In the genomic region with DNA sequence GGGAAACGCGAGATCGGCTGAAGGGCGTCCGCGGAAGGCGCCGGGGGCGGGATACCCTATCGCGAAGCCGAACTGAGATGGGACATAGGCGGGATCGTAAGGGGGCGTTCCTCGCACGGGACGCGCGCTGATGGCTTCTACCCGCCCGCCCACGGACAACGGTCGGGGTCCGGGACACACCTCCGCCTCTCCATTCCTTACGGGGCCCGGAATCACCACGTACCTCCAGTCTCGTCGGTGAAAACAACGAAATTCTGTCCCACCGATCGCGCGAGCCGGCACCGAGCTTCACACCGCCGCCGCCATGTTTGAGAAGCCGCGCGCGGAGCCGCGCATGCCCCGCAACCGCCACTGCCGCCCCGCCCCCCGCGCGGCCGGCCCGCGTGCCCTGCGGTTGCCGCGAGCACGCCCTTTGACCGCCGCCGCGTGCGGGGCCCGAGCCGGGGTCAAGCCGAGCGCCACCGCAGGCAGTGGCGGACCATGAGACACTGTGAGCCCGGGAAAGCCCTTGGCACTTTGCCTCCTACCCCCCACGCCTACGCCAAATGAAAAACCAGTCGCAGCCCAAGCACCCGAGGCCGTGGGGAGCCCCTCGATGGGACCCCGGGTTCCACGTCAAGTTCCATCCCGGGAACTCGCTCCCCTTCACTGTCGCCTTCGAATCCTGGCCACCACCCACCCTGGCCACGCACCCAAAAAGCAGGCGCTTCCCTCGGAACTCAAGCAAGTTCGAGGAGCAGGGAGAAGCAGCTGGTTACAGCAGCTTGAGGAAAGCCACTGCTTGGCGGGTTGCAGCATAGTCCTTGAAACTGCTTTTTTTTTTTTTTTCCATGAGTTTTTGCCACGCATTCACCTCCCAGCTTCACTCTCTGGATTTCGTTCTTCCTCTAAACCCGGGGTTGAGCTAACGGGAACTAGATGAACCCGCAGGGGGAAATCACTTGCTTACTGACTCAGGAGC, we compare ENCODE assay signal across 1 cellular context.
A peak's percentile ranks its signal among the peaks of the same experiment; 100 is the strongest.
TF ChIP-seq lines count a peak whose summit lies in the region.

A gene (minus strand): TSS at position 320 of the 961 bp plus-strand sequence. CDS start 20,617 bp downstream, outside the sequence.

TF ChIP-seq in HepG2, 621 proteins besides CTCF, POLR2A, EP300 and RAD21 (continued from another document and continues in another):
- TF ChIP-seq ZNF251 (CRISPR knock-in tag; IDR thresholded peaks at IDR 0.05) (no peak), SRSF1 (optimal IDR thresholded peaks at IDR 0.05; ENCODE audit: low read depth, low read length) (no peak), BORCS8-MEF2B (CRISPR knock-in tag; IDR thresholded peaks at IDR 0.05) (peak; percentile 35; the same call in 1 of the 2 replicates), TBX3 (IDR thresholded peaks at IDR 0.05; ENCODE audit: borderline replicate concordance) (no peak), GPN1 (CRISPR knock-in tag; IDR thresholded peaks at IDR 0.05; ENCODE audit: borderline replicate concordance) (no peak), KDM5B (CRISPR knock-in tag; IDR thresholded peaks at IDR 0.05; ENCODE audit: borderline replicate concordance) (peak; percentile 28; the same call in 1 of the 2 replicates), TMF1 (CRISPR knock-in tag; IDR thresholded peaks at IDR 0.05; ENCODE audit: low read depth) (peak; percentile 84; the same call in 1 of the 2 replicates), TAF1 (CRISPR knock-in tag; IDR thresholded peaks at IDR 0.05) (peak; percentile 52; the same call in 1 of the 2 replicates), HNF4G (IDR thresholded peaks at IDR 0.05; ENCODE audit: borderline replicate concordance, low read depth, low read length) (peak; percentile 45; the same call in 1 of the 2 replicates), HNF4G (CRISPR knock-in tag; IDR thresholded peaks at IDR 0.05; ENCODE audit: borderline replicate concordance, low read depth) (0 out of 2 replicates have a peak, but pooled peaks have one; percentile 30), ZNF530 (CRISPR knock-in tag; IDR thresholded peaks at IDR 0.05; ENCODE audit: low read depth) (no peak), HOXA3 (CRISPR knock-in tag; IDR thresholded peaks at IDR 0.05) (peak; percentile 64), NFE2L2 (IDR thresholded peaks at IDR 0.05; ENCODE audit: low read length) (no peak), MZF1 (CRISPR knock-in tag; IDR thresholded peaks at IDR 0.05; ENCODE audit: borderline replicate concordance) (no peak), EEA1 (CRISPR knock-in tag; IDR thresholded peaks at IDR 0.05; ENCODE audit: borderline replicate concordance) (no peak), ZKSCAN1 (IDR thresholded peaks at IDR 0.05; ENCODE audit: low read length) (no peak), MBNL3 (CRISPR knock-in tag; conservative IDR thresholded peaks at IDR 0.05) (no peak), GLI4 (CRISPR knock-in tag; IDR thresholded peaks at IDR 0.05; ENCODE audit: borderline replicate concordance) (no peak), CCDC6 (CRISPR knock-in tag; IDR thresholded peaks at IDR 0.05) (peak; percentile 52; the same call in 1 of the 2 replicates), BHLHE40 (IDR thresholded peaks at IDR 0.05; ENCODE audit: low read length) (peak; percentile 87), ZNF776 (CRISPR knock-in tag; IDR thresholded peaks at IDR 0.05) (peak; percentile 41; the same call in 1 of the 2 replicates), IRX3 (CRISPR knock-in tag; IDR thresholded peaks at IDR 0.05; ENCODE audit: borderline replicate concordance, low read depth) (peak; percentile 90; the same call in 1 of the 2 replicates), ZFP82 (CRISPR knock-in tag; IDR thresholded peaks at IDR 0.05; ENCODE audit: borderline replicate concordance) (no peak), PHF8 (CRISPR knock-in tag; IDR thresholded peaks at IDR 0.05) (peak; percentile 42; the same call in 1 of the 2 replicates), ASH2L (IDR thresholded peaks at IDR 0.05; ENCODE audit: insufficient read length, low read depth, low read length) (peak; percentile 66), ZNF562 (CRISPR knock-in tag; IDR thresholded peaks at IDR 0.05; ENCODE audit: borderline replicate concordance) (peak; percentile 68; the same call in 1 of the 2 replicates), NFATC3 (CRISPR knock-in tag; IDR thresholded peaks at IDR 0.05) (no peak), TRIM24 (CRISPR knock-in tag; IDR thresholded peaks at IDR 0.05) (no peak), ZNF589 (CRISPR knock-in tag; conservative IDR thresholded peaks at IDR 0.05) (no peak), ZNF30 (CRISPR knock-in tag; IDR thresholded peaks at IDR 0.05) (no peak), ZSCAN31 (CRISPR knock-in tag; IDR thresholded peaks at IDR 0.05; ENCODE audit: low read depth) (peak; percentile 33; the same call in 1 of the 2 replicates), ZNF652 (CRISPR knock-in tag; IDR thresholded peaks at IDR 0.05; ENCODE audit: borderline replicate concordance, low read depth) (no peak), ZNF121 (CRISPR knock-in tag; IDR thresholded peaks at IDR 0.05) (no peak)
- TF ChIP-seq, protein P1, sequence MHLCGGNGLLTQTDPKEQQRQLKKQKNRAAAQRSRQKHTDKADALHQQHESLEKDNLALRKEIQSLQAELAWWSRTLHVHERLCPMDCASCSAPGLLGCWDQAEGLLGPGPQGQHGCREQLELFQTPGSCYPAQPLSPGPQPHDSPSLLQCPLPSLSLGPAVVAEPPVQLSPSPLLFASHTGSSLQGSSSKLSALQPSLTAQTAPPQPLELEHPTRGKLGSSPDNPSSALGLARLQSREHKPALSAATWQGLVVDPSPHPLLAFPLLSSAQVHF (CRISPR knock-in tag; IDR thresholded peaks at IDR 0.05) = 0 out of 2 replicates have a peak, but pooled peaks have one; percentile 9
- TF ChIP-seq, protein P2, sequence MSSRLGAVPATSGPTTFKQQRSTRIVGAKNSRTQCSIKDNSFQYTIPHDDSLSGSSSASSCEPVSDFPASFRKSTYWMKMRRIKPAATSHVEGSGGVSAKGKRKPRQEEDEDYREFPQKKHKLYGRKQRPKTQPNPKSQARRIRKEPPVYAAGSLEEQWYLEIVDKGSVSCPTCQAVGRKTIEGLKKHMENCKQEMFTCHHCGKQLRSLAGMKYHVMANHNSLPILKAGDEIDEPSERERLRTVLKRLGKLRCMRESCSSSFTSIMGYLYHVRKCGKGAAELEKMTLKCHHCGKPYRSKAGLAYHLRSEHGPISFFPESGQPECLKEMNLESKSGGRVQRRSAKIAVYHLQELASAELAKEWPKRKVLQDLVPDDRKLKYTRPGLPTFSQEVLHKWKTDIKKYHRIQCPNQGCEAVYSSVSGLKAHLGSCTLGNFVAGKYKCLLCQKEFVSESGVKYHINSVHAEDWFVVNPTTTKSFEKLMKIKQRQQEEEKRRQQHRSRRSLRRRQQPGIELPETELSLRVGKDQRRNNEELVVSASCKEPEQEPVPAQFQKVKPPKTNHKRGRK (CRISPR knock-in tag; IDR thresholded peaks at IDR 0.05) = no peak
- TF ChIP-seq, protein P3, sequence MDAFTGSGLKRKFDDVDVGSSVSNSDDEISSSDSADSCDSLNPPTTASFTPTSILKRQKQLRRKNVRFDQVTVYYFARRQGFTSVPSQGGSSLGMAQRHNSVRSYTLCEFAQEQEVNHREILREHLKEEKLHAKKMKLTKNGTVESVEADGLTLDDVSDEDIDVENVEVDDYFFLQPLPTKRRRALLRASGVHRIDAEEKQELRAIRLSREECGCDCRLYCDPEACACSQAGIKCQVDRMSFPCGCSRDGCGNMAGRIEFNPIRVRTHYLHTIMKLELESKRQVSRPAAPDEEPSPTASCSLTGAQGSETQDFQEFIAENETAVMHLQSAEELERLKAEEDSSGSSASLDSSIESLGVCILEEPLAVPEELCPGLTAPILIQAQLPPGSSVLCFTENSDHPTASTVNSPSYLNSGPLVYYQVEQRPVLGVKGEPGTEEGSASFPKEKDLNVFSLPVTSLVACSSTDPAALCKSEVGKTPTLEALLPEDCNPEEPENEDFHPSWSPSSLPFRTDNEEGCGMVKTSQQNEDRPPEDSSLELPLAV (CRISPR knock-in tag; conservative IDR thresholded peaks at IDR 0.05; ENCODE audit: low read depth) = 0 out of 2 replicates have a peak, but pooled peaks have one; percentile 60
- TF ChIP-seq, protein P4, sequence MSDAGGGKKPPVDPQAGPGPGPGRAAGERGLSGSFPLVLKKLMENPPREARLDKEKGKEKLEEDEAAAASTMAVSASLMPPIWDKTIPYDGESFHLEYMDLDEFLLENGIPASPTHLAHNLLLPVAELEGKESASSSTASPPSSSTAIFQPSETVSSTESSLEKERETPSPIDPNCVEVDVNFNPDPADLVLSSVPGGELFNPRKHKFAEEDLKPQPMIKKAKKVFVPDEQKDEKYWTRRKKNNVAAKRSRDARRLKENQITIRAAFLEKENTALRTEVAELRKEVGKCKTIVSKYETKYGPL (CRISPR knock-in tag; IDR thresholded peaks at IDR 0.05) = no peak
- TF ChIP-seq, protein P5, sequence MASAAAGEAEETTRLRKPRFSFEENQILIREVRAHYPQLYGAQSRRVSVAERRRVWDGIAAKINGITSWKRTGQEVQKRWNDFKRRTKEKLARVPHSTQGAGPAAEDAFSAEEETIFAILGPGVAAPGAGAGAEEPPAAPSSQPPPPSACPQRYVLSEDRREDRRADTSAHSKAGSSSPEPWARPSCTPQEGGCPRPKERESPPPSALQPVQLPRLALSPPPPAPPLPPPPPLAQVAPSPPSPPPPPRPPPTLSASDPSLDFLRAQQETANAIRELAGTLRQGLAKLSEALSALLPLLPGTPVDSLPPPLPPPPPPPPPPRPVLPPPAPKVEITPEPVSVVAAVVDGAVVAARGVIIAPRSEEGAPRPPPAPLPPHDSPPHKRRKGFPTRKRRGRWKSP (CRISPR knock-in tag; IDR thresholded peaks at IDR 0.05) = 0 out of 2 replicates have a peak, but pooled peaks have one; percentile 18
- TF ChIP-seq, protein P6, sequence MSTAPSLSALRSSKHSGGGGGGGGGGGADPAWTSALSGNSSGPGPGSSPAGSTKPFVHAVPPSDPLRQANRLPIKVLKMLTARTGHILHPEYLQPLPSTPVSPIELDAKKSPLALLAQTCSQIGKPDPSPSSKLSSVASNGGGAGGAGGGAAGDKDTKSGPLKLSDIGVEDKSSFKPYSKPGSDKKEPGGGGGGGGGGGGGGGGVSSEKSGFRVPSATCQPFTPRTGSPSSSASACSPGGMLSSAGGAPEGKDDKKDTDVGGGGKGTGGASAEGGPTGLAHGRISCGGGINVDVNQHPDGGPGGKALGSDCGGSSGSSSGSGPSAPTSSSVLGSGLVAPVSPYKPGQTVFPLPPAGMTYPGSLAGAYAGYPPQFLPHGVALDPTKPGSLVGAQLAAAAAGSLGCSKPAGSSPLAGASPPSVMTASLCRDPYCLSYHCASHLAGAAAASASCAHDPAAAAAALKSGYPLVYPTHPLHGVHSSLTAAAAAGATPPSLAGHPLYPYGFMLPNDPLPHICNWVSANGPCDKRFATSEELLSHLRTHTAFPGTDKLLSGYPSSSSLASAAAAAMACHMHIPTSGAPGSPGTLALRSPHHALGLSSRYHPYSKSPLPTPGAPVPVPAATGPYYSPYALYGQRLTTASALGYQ (CRISPR knock-in tag; IDR thresholded peaks at IDR 0.05) = peak; percentile 15; the same call in 1 of the 2 replicates
- TF ChIP-seq, protein P7, sequence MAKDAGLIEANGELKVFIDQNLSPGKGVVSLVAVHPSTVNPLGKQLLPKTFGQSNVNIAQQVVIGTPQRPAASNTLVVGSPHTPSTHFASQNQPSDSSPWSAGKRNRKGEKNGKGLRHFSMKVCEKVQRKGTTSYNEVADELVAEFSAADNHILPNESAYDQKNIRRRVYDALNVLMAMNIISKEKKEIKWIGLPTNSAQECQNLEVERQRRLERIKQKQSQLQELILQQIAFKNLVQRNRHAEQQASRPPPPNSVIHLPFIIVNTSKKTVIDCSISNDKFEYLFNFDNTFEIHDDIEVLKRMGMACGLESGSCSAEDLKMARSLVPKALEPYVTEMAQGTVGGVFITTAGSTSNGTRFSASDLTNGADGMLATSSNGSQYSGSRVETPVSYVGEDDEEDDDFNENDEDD (CRISPR knock-in tag; IDR thresholded peaks at IDR 0.05; ENCODE audit: borderline replicate concordance) = peak; percentile 77; the same call in 1 of the 2 replicates
- TF ChIP-seq, protein P8, sequence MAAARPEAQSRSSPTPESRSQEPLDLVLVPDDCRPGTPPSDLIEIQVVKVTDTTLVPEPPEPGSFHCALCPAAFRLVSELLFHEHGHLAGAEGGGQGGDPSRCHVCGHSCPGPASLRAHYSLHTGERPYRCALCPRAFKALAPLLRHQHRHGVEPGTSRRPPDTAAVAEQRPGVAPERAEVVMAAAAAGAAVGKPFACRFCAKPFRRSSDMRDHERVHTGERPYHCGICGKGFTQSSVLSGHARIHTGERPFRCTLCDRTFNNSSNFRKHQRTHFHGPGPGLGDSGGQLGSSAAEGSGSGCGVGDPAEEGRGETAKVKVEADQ (CRISPR knock-in tag; IDR thresholded peaks at IDR 0.05; ENCODE audit: borderline replicate concordance) = 0 out of 2 replicates have a peak, but pooled peaks have one; percentile 21
- TF ChIP-seq, protein P9, sequence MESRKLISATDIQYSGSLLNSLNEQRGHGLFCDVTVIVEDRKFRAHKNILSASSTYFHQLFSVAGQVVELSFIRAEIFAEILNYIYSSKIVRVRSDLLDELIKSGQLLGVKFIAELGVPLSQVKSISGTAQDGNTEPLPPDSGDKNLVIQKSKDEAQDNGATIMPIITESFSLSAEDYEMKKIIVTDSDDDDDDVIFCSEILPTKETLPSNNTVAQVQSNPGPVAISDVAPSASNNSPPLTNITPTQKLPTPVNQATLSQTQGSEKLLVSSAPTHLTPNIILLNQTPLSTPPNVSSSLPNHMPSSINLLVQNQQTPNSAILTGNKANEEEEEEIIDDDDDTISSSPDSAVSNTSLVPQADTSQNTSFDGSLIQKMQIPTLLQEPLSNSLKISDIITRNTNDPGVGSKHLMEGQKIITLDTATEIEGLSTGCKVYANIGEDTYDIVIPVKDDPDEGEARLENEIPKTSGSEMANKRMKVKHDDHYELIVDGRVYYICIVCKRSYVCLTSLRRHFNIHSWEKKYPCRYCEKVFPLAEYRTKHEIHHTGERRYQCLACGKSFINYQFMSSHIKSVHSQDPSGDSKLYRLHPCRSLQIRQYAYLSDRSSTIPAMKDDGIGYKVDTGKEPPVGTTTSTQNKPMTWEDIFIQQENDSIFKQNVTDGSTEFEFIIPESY (CRISPR knock-in tag; IDR thresholded peaks at IDR 0.05) = no peak
- TF ChIP-seq, protein P10, sequence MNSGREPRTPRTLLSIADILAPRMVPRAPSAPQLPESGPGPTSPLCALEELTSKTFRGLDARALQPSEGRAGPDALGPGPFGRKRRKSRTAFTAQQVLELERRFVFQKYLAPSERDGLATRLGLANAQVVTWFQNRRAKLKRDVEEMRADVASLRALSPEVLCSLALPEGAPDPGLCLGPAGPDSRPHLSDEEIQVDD (CRISPR knock-in tag; IDR thresholded peaks at IDR 0.05; ENCODE audit: borderline replicate concordance) = peak; percentile 78; the same call in 1 of the 2 replicates
- TF ChIP-seq, protein P11, sequence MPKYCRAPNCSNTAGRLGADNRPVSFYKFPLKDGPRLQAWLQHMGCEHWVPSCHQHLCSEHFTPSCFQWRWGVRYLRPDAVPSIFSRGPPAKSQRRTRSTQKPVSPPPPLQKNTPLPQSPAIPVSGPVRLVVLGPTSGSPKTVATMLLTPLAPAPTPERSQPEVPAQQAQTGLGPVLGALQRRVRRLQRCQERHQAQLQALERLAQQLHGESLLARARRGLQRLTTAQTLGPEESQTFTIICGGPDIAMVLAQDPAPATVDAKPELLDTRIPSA (CRISPR knock-in tag; IDR thresholded peaks at IDR 0.05; ENCODE audit: borderline replicate concordance) = no peak
- TF ChIP-seq, protein P12, sequence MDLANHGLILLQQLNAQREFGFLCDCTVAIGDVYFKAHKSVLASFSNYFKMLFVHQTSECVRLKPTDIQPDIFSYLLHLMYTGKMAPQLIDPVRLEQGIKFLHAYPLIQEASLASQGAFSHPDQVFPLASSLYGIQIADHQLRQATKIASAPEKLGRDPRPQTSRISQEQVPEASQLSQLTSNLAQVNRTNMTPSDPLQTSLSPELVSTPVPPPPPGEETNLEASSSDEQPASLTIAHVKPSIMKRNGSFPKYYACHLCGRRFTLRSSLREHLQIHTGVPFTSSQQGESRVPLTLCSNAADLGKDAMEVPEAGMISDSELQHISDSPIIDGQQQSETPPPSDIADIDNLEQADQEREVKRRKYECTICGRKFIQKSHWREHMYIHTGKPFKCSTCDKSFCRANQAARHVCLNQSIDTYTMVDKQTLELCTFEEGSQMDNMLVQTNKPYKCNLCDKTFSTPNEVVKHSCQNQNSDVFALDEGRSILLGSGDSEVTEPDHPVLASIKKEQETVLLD (CRISPR knock-in tag; IDR thresholded peaks at IDR 0.05; ENCODE audit: low read depth) = peak; percentile 46; the same call in 1 of the 2 replicates
